ENCODE assay signal across 1 cellular context in genomic region chr2:29524652-29525051, GRCh38.
TF ChIP-seq lines count a peak whose summit lies in the region.

No MANE protein-coding gene starts in this region.

TF ChIP-seq in HepG2, 621 proteins besides CTCF, POLR2A, EP300 and RAD21 (continued from another document):
- TF ChIP-seq ZBTB40 (IDR thresholded peaks at IDR 0.05) (no peak), ZBTB40 (CRISPR knock-in tag; IDR thresholded peaks at IDR 0.05) (no peak), ZNF367 (CRISPR knock-in tag; IDR thresholded peaks at IDR 0.05; ENCODE audit: borderline replicate concordance) (no peak), HNF1A (IDR thresholded peaks at IDR 0.05; ENCODE audit: low read depth) (no peak), HNF1A (CRISPR knock-in tag; IDR thresholded peaks at IDR 0.05; ENCODE audit: borderline replicate concordance) (no peak), ZHX1 (CRISPR knock-in tag; IDR thresholded peaks at IDR 0.05; ENCODE audit: low read depth) (no peak), FOXP1 (IDR thresholded peaks at IDR 0.05) (peak; percentile 26; the same call in 1 of the 2 replicates), FOXP1 (CRISPR knock-in tag; IDR thresholded peaks at IDR 0.05) (no peak), HNRNPLL (IDR thresholded peaks at IDR 0.05; ENCODE audit: low read depth, low read length, poor library complexity, severe bottlenecking) (no peak), ZNF484 (CRISPR knock-in tag; IDR thresholded peaks at IDR 0.05; ENCODE audit: borderline replicate concordance, low read depth) (no peak), LCORL (IDR thresholded peaks at IDR 0.05) (0 out of 2 replicates have a peak, but pooled peaks have one; percentile 20), LCORL (CRISPR knock-in tag; IDR thresholded peaks at IDR 0.05) (no peak), NONO (IDR thresholded peaks at IDR 0.05) (peak; percentile 17; the same call in 1 of the 2 replicates), NONO (CRISPR knock-in tag; conservative IDR thresholded peaks at IDR 0.05) (no peak), ZHX2 (IDR thresholded peaks at IDR 0.05; ENCODE audit: low read depth) (no peak), ZHX2 (CRISPR knock-in tag; IDR thresholded peaks at IDR 0.05; ENCODE audit: borderline replicate concordance) (no peak), ZNF777 (CRISPR knock-in tag; IDR thresholded peaks at IDR 0.05) (no peak), ZSCAN22 (CRISPR knock-in tag; IDR thresholded peaks at IDR 0.05) (no peak), FOXA1 (IDR thresholded peaks at IDR 0.05) (0 out of 2 replicates have a peak, but pooled peaks have one; percentile 36), FOXA1 (CRISPR knock-in tag; IDR thresholded peaks at IDR 0.05) (no peak)
